Comparison of ENCODE assay signal across 1 cellular context in genomic region chr18:48777026-48777736, GRCh38.
TF ChIP-seq lines count a peak whose summit lies in the region.

No MANE protein-coding gene starts in this region.

TF ChIP-seq in HEK293, 187 proteins besides CTCF, POLR2A, EP300 and RAD21 (continued from another document):
- peak; percentile 67 for TF ChIP-seq ZNF335 (tag by site-specific recombination; conservative IDR thresholded peaks at IDR 0.05)
- peak; percentile 87 for TF ChIP-seq ZNF341 (tag by site-specific recombination; IDR thresholded peaks at IDR 0.05; ENCODE audit: low read depth)
- peak; percentile 41; the same call in 1 of the 2 replicates for TF ChIP-seq IKZF3 (tag by site-specific recombination; IDR thresholded peaks at IDR 0.05)
- 0 out of 2 replicates have a peak, but pooled peaks have one; percentile 15 for TF ChIP-seq ZNF561 (tag by site-specific recombination; IDR thresholded peaks at IDR 0.05; ENCODE audit: borderline replicate concordance)
- TF ChIP-seq PATZ1 (tag by site-specific recombination; IDR thresholded peaks at IDR 0.05), result peak; percentile 54; the same call in 1 of the 2 replicates
- TF ChIP-seq ZFP37 (tag by site-specific recombination; IDR thresholded peaks at IDR 0.05), result peak; percentile 80
- TF ChIP-seq SCRT1 (tag by site-specific recombination; IDR thresholded peaks at IDR 0.05; ENCODE audit: borderline replicate concordance), result 0 out of 2 replicates have a peak, but pooled peaks have one; percentile 32
- TF ChIP-seq ZNF571 (tag by site-specific recombination; IDR thresholded peaks at IDR 0.05), result no peak
- TF ChIP-seq SP3 (tag by site-specific recombination; IDR thresholded peaks at IDR 0.05), result 0 out of 2 replicates have a peak, but pooled peaks have one; percentile 23
- TF ChIP-seq ZNF654 (tag by site-specific recombination; IDR thresholded peaks at IDR 0.05; ENCODE audit: low read depth), result peak; percentile 70
- peak; percentile 81 for TF ChIP-seq ZNF600 (tag by site-specific recombination; IDR thresholded peaks at IDR 0.05)
- TF ChIP-seq ZNF391 (tag by site-specific recombination; IDR thresholded peaks at IDR 0.05; ENCODE audit: borderline replicate concordance, low read depth), result 0 out of 2 replicates have a peak, but pooled peaks have one; percentile 60
- TF ChIP-seq ZNF2 (tag by site-specific recombination; IDR thresholded peaks at IDR 0.05), result 0 out of 2 replicates have a peak, but pooled peaks have one; percentile 31
- no peak for TF ChIP-seq GLI2 (tag by site-specific recombination; IDR thresholded peaks at IDR 0.05; ENCODE audit: borderline replicate concordance, low read depth)
- no peak for TF ChIP-seq ATF2 (tag by site-specific recombination; IDR thresholded peaks at IDR 0.05; ENCODE audit: low read depth)
- TF ChIP-seq ZSCAN4 (tag by site-specific recombination; IDR thresholded peaks at IDR 0.05), result 0 out of 2 replicates have a peak, but pooled peaks have one; percentile 13
- 0 out of 2 replicates have a peak, but pooled peaks have one; percentile 25 for TF ChIP-seq SCRT2 (tag by site-specific recombination; IDR thresholded peaks at IDR 0.05)
- TF ChIP-seq ZNF18 (tag by site-specific recombination; IDR thresholded peaks at IDR 0.05), result no peak
- TF ChIP-seq ZNF549 (tag by site-specific recombination; IDR thresholded peaks at IDR 0.05), result no peak
- TF ChIP-seq ZNF350 (tag by site-specific recombination; IDR thresholded peaks at IDR 0.05), result no peak
- TF ChIP-seq ZNF121 (tag by site-specific recombination; IDR thresholded peaks at IDR 0.05), result peak; percentile 57; the same call in 1 of the 2 replicates
- peak; percentile 88 for TF ChIP-seq ZIC2 (tag by site-specific recombination; IDR thresholded peaks at IDR 0.05)
- TF ChIP-seq ZSCAN30 (tag by site-specific recombination; IDR thresholded peaks at IDR 0.05), result peak; percentile 100
